ENCODE assay signal across 9 cellular contexts in the genomic region with DNA sequence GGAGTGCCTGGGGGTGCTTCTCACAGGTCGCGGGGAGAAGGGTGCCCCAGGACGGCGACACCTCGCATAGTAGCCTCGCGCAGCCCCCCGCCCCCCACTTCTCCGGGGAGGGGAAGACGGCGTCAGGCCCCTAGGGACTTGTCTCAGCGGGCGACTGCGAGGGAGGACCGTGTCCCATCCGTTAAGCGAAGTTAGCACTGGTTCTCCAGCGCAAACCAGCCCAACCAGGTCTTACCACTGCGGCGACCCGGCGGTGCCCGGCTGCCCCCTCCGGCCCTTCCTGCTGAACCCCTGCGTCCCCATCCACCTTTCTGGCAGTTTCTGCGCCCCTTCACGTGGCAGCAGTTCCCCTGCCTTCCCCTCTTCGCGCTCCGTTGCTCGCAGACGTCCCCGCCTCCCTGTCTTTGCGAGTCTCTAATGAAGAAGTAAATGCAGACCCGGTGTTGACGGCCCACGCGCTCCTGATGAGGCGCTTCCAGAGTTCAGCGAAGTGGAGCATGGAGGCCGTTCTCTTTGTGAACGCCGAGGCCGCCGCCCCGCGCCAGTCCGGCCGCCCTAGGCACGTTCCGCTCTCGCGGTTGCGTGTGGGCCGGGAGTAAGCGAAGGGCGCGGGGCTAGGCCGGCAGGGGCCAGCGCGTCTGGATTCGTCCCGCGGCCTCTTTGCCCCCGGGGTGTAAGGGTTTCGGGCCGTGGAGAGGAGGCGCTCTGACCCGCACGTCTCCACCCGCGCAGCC. TPM values are rescaled to one million over a fixed set of nuclear protein-coding genes. Genes with fewer than 3 reads are reported as not detected.
DNase-seq lines count a peak whose midpoint lies in the region; ATAC-seq, FAIRE-seq and TF ChIP-seq lines count a peak whose summit lies in the region.
"Had no signal": no experiment of that assay in that cellular context is flagged by ENCODE, and none has a peak within 500 bp of the region (broad histone marks: within the 10 kb centered on the region; RNA-seq: fewer than 3 reads in every experiment).

No MANE protein-coding gene starts in this region.

- no peaks in the 10 kb centered on the region for H3K36me3 ChIP-seq in liver (ENCODE audit: control insufficient read depth in 4 of 4, insufficient read depth in 3 of 4, low read depth in 1 of 4, low read length in 3 of 4)
- no peaks in the 10 kb centered on the region for H3K36me3 ChIP-seq in HepG2 (replicated peaks in 1 of 2; ENCODE audit: control insufficient read depth in 1 of 2, insufficient read depth in 2 of 2, low read length in 2 of 2)
- H3K36me3 ChIP-seq in ectodermal cell (ENCODE audit: control insufficient read depth, insufficient read depth, low read length) = no peaks in the 10 kb centered on the region
- H3K36me3 ChIP-seq in mesodermal cell (ENCODE audit: control insufficient read depth, insufficient read depth, low read length) = no peaks in the 10 kb centered on the region
- H3K36me3 ChIP-seq in aorta (ENCODE audit: control insufficient read depth in 1 of 2, insufficient read depth in 2 of 2, low read length in 1 of 2) = no peaks in the 10 kb centered on the region

- H2AFZ ChIP-seq in HepG2 (ENCODE audit: low read length) = no peak overlapping the region

- TF ChIP-seq EP300 in HepG2 (IDR thresholded peaks at IDR 0.05; ENCODE audit: low read depth in 2 of 2, low read length in 2 of 2) (no peak), HepG2 (CRISPR knock-in tag; IDR thresholded peaks at IDR 0.05; ENCODE audit: borderline replicate concordance) (no peak)

- no peak for FAIRE-seq in HepG2 (lab: Jason Lieb, UNC)

- TF ChIP-seq CTCF in liver (IDR thresholded peaks at IDR 0.05; ENCODE audit: low read depth, low read length, missing input control) (no peak), HepG2 (CRISPR knock-in tag; IDR thresholded peaks at IDR 0.05) (no peak)

- no peaks in the 10 kb centered on the region for H3K36me3 Mint-ChIP-seq in effector memory CD8-positive, alpha-beta T cell (ENCODE audit: insufficient read depth)

- H3K9me3 ChIP-seq in liver (ENCODE audit: control insufficient read depth in 4 of 4, low read length in 3 of 4) (no peaks in the 10 kb centered on the region), HepG2 (ENCODE audit: low read length) (no peaks in the 10 kb centered on the region), ectodermal cell (ENCODE audit: control insufficient read depth, low read length) (no peaks in the 10 kb centered on the region), mesodermal cell (ENCODE audit: control insufficient read depth, low read length) (no peaks in the 10 kb centered on the region), aorta (ENCODE audit: control insufficient read depth, low read length) (no peaks in the 10 kb centered on the region)

- H3K4me1 ChIP-seq in liver (ENCODE audit: control insufficient read depth in 4 of 4, insufficient read depth in 4 of 4, low read length in 3 of 4) (peaks cover 0 to 42% (median 25%) of the 10 kb centered on the region in 4 donors), HepG2 (ENCODE audit: insufficient read depth, low read length) (no peaks in the 10 kb centered on the region), ectodermal cell (ENCODE audit: control insufficient read depth, insufficient read depth, low read length) (peaks cover 11% of the 10 kb centered on the region), mesodermal cell (ENCODE audit: control insufficient read depth, insufficient read depth, low read length, poor library complexity, severe bottlenecking) (peaks cover 12% of the 10 kb centered on the region), aorta (ENCODE audit: control insufficient read depth in 1 of 2, insufficient read depth in 2 of 2, low read length in 2 of 2) (no peaks in the 10 kb centered on the region)

- H3K4me2 ChIP-seq in HepG2 (ENCODE audit: low read depth, low read length) = no peak overlapping the region

- no peaks in the 10 kb centered on the region for H4K20me1 ChIP-seq in HepG2 (ENCODE audit: insufficient read depth, low read length)

- TF ChIP-seq POLR2A in HepG2 (IDR thresholded peaks at IDR 0.05; ENCODE audit: insufficient read depth in 1 of 2, low read depth in 2 of 2, low read length in 2 of 2) = no peak

- no peak for ATAC-seq in HepG2
- peak; percentile 23 for ATAC-seq in aorta (ENCODE audit: low FRiP score)
- ATAC-seq in GM21526 (IDR thresholded peaks at IDR 0.05; ENCODE audit: low FRiP score, unreplicated experiment) = no peak
- no peak for ATAC-seq in effector memory CD8-positive, alpha-beta T cell (replicated peaks)

- CTCF ChIA-PET in HepG2 (lab: Yijun Ruan, JAX; ENCODE audit: low intra/inter-chr PET ratio, low total read pairs) = no interaction called here

- intact Hi-C loops in HepG2 (cut with micrococcal nuclease; ENCODE audit: unreplicated experiment) (no loop called here), aorta (cut with DNase I) (no loop called here)

- in situ Hi-C loops in HepG2 (cut with HindIII; ENCODE audit: extremely low pct_ligation_motif_present, low pct_unique_long_range_greater_than_20kb) = loop anchor here (25.0 kb wide), 1 partner anchor 1567 kb away; no protein-coding TSS in a partner anchor

- H3K9ac ChIP-seq in liver (ENCODE audit: low read depth in 1 of 2, low read length in 2 of 2) (no peak overlapping the region), HepG2 (ENCODE audit: insufficient read depth, low read depth, low read length) (no peak overlapping the region)

- H3K27me3 Mint-ChIP-seq in effector memory CD8-positive, alpha-beta T cell = peaks cover 0 to 47% of the 10 kb centered on the region in 2 donors

- no peaks in the 10 kb centered on the region for H3K79me2 ChIP-seq in HepG2 (ENCODE audit: insufficient read depth, low read length)

- peaks cover 0 to 8% (median 2%) of the 10 kb centered on the region in 4 donors for H3K27me3 ChIP-seq in liver (ENCODE audit: control insufficient read depth in 4 of 4, insufficient read depth in 4 of 4, low read length in 3 of 4)
- H3K27me3 ChIP-seq in HepG2 (ENCODE audit: control insufficient read depth in 1 of 2, insufficient read depth in 2 of 2, low read length in 2 of 2) = 0 out of 5 replicates have a peak, but pooled peaks cover 1 to 6% of the 10 kb centered on the region in 2 experiments
- H3K27me3 ChIP-seq in ectodermal cell (ENCODE audit: control insufficient read depth, insufficient read depth, low read length, poor library complexity, severe bottlenecking) = peaks cover 67% of the 10 kb centered on the region
- H3K27me3 ChIP-seq in aorta (ENCODE audit: control insufficient read depth in 1 of 2, insufficient read depth in 2 of 2, low read length in 1 of 2) = no peaks in the 10 kb centered on the region

- H3K4me1 Mint-ChIP-seq in effector memory CD8-positive, alpha-beta T cell (ENCODE audit: low read depth in 2 of 2) = no peaks in the 10 kb centered on the region
- H3K4me1 Mint-ChIP-seq: central memory CD8-positive, alpha-beta T cell had no signal

- H3K27ac ChIP-seq in liver (ENCODE audit: low read depth in 1 of 2, low read length in 2 of 2) (no peak overlapping the region), HepG2 (ENCODE audit: extremely low read length, insufficient read depth, low read length) (no peak overlapping the region), ectodermal cell (ENCODE audit: insufficient read depth, low read depth, low read length, poor library complexity, severe bottlenecking) (no peak overlapping the region), mesodermal cell (ENCODE audit: low read depth, low read length, severe bottlenecking) (no peak overlapping the region), aorta (ENCODE audit: low read depth in 1 of 2, low read length in 2 of 2) (peak overlapping the region in 1 of 2 donors; percentile 19)

- no peak for TF ChIP-seq RAD21 in liver (IDR thresholded peaks at IDR 0.05)
- no peak for TF ChIP-seq RAD21 in HepG2 (CRISPR knock-in tag; IDR thresholded peaks at IDR 0.05)

- 8% methylated on average over 72 of the region's 72 CpGs for WGBS in liver
- 74% methylated on average over 53 of the region's 72 CpGs for WGBS in HepG2 (ENCODE audit: low lambda C conversion rate)
- WGBS in ectodermal cell, 2 experiments = 1% methylated on average over 72 of the region's 72 CpGs
- WGBS in mesodermal cell (ENCODE audit: insufficient coverage in 2 of 2), 2 experiments = 1% methylated on average over 52 to 58 of the region's 72 CpGs
- WGBS in aorta, 2 donors = 2% methylated on average over 63 to 72 of the region's 72 CpGs

- no peak overlapping the region for H3K4me3 Mint-ChIP-seq in effector memory CD8-positive, alpha-beta T cell
- H3K4me3 Mint-ChIP-seq: central memory CD8-positive, alpha-beta T cell had no signal

- POLR2A ChIA-PET in HepG2 (lab: Yijun Ruan, JAX) = no interaction called here

- no peak for DNase-seq in HepG2 (ENCODE audit: low spot score)
- peak; percentile 57 to 80 for DNase-seq in aorta
- no peak for DNase-seq in effector memory CD8-positive, alpha-beta T cell
- DNase-seq in DMS153 treated with DMSO at 0.1 percent for 48 hours (lab: John Stamatoyannopoulos, UW; ENCODE audit: unreplicated experiment) = no peak

- H3K9me3 Mint-ChIP-seq in effector memory CD8-positive, alpha-beta T cell = peaks cover 0 to 4% of the 10 kb centered on the region in 2 donors

- H3K27ac Mint-ChIP-seq in effector memory CD8-positive, alpha-beta T cell = no peak overlapping the region

- no TSS peak for BruUV-seq in HepG2 (replicated peaks; lab: Mats Ljungman, UMichigan)

- H3K4me3 ChIP-seq in liver (ENCODE audit: low read depth in 1 of 3, low read length in 3 of 3) = peak overlapping the region in 2 of 3 donors; percentile 7 to 68
- H3K4me3 ChIP-seq in HepG2 (replicated peaks in 1 of 3; ENCODE audit: insufficient read depth in 1 of 3, low read depth in 2 of 3, low read length in 3 of 3) = no peak overlapping the region
- H3K4me3 ChIP-seq in ectodermal cell (ENCODE audit: insufficient read depth, low read depth, low read length) = peak overlapping the region; percentile 67
- peak overlapping the region; percentile 67 for H3K4me3 ChIP-seq in mesodermal cell (ENCODE audit: extremely low read depth, insufficient read depth, low read length, poor library complexity, severe bottlenecking)
- H3K4me3 ChIP-seq in aorta (ENCODE audit: low read length in 2 of 2) = peak overlapping the region; percentile 11 to 73

RNA-seq across cellular contexts. Expression of a gene that starts 3.0 kb away (rescaled TPM):
- total RNA-seq in liver (1 to 10 TPM; 1.8 to 2.3 TPM), HepG2 (2016; rRNA removed; fragmentation: Illumina TruSeq; extraction: Trizol) (0.03 TPM in 1 of 2 replicates, not detected in the other), aorta (100 to 1,000 TPM in 1 of 2 donors, 10 to 100 TPM in 1; 31.3 to 119 TPM)
- polyA plus RNA-seq in liver (under 1 TPM; 0.44 to 0.64 TPM), HepG2 (2011; rRNA removed) (0.03 and 0.13 TPM in 2 replicates), aorta (10 to 100 TPM in 1 of 2 donors, 1 to 10 TPM in 1; 1.3 to 15.1 TPM)
- total RNA-seq in HepG2 (2016; cell fraction: cytosol; rRNA removed; fragmentation: Illumina TruSeq; extraction: Trizol; ENCODE audit: low read depth) = not detected in 2 replicates
- 0.02 TPM in 1 of 2 replicates, not detected in the other for total RNA-seq in HepG2 (2016; cell fraction: insoluble cytoplasmic fraction; rRNA removed; fragmentation: Illumina TruSeq; extraction: Trizol)
- total RNA-seq in HepG2 (2016; cell fraction: membrane; rRNA removed; fragmentation: Illumina TruSeq; extraction: Trizol) = not detected in 2 replicates
- total RNA-seq in HepG2 (2016; cell fraction: nucleus; rRNA removed; fragmentation: Illumina TruSeq; extraction: Trizol) = 0.09 and 0.19 TPM in 2 replicates
- polyA plus RNA-seq in HepG2 (2011; cell fraction: cytosol; rRNA removed) = 0.01 and 0.06 TPM in 2 replicates
- polyA plus RNA-seq in HepG2 (2011; cell fraction: nucleus; rRNA removed) = 0.10 TPM in 1 of 2 replicates, not detected in the other
- 0.07 and 0.08 TPM in 2 replicates for polyA plus RNA-seq in HepG2 (2012)
- polyA plus RNA-seq in HepG2 (2016; cell fraction: cytosol; fragmentation: Illumina TruSeq; extraction: Trizol; ENCODE audit: low read depth) = not detected in 2 replicates
- polyA plus RNA-seq in HepG2 (2016; cell fraction: insoluble cytoplasmic fraction; fragmentation: Illumina TruSeq; extraction: Trizol; ENCODE audit: low read depth) = 0.28 TPM in 1 of 2 replicates, not detected in the other
- polyA plus RNA-seq in HepG2 (2016; cell fraction: membrane; fragmentation: Illumina TruSeq; extraction: Trizol; ENCODE audit: low read depth) = not detected in 2 replicates
- not detected in 2 replicates for polyA plus RNA-seq in HepG2 (2016; cell fraction: nucleus; fragmentation: Illumina TruSeq; extraction: Trizol; ENCODE audit: insufficient read depth, low read depth)
- 0.06 and 4.4 TPM in 2 replicates for polyA minus RNA-seq in HepG2 (2011; rRNA and poly(A)+ RNA removed; ENCODE audit: low replicate concordance)
- polyA minus RNA-seq in HepG2 (2011; cell fraction: cytosol; rRNA and poly(A)+ RNA removed) = 0.99 TPM in 1 of 2 replicates, not detected in the other
- 0.26 and 0.50 TPM in 2 replicates for polyA minus RNA-seq in HepG2 (2011; cell fraction: nucleus; rRNA and poly(A)+ RNA removed)
- polyA plus RNA-seq in ectodermal cell (2013, experiment 1 of 4) = 13.5 TPM
- polyA plus RNA-seq in ectodermal cell (2013, experiment 2 of 4) = 15.8 TPM
- 14.6 TPM for polyA plus RNA-seq in ectodermal cell (2013, experiment 3 of 4)
- 18.8 TPM for polyA plus RNA-seq in ectodermal cell (2013, experiment 4 of 4)
- 65.7 TPM for polyA plus RNA-seq in mesodermal cell (2013, experiment 1 of 2)
- polyA plus RNA-seq in mesodermal cell (2013, experiment 2 of 2) = 65.6 TPM

Comparison
In these comparisons a context has a peak if more than half of its experiments do, and no peak if none do; other contexts are left out.
1. H3K4me3 ChIP-seq: peak in liver (2 of 3), ectodermal cell (single experiment), mesodermal cell (single experiment) and aorta (2 of 2); none in HepG2 (0 of 3).
2. DNase-seq: peak in aorta (2 of 2); none in HepG2 (single experiment), effector memory CD8-positive, alpha-beta T cell (0 of 3) and DMS153 treated with DMSO at 0.1 percent for 48 hours (single experiment).
3. RNA of a gene that starts 3.0 kb away (total RNA-seq): 31.3 to 119 TPM in aorta; 1.8 to 2.3 TPM in liver and 0.02 to 0.19 TPM in HepG2; every median in the first group is over 4 times any median in the second.